ENCODE assay signal across 8 cellular contexts in the genomic region with DNA sequence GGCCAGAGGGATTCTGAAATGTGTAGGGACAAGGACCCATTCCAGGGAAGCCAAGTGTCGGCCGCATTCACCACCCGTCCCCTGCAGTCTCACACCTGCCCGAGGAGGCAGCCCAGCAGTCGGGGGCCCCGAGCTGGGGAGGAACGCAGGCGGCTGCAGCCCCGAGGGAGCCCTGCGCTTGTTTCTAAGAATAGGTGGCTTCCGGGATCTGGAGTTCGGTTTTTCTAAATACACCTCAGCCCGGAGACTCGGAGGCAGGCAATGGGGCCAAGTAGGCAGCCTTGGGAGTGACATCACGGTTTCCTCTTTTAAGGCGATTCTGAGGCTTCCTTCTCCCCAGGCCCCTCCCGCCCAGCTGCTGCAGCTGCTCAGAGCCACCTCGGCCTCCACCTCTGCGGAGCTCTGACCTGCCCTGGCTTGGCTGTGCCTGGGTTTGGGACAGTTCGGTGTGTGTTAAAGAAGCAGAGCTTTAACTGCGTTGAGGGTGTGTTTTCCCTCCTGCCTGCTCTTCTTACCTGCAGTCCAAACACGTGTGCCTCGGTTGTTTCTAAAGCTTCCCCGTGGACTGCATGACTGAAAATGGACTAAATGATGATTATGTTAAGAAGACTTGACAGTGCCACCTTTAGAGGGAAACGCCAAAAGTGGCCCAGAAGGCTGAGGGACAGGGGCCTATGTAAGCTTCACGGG.
DNase-seq lines count a peak whose midpoint lies in the region; ATAC-seq and TF ChIP-seq lines count a peak whose summit lies in the region.

No MANE protein-coding gene starts in this region.

- TF ChIP-seq CTCF in Loucy (conservative IDR thresholded peaks at IDR 0.05; ENCODE audit: low read length) (no peak), fibroblast of villous mesenchyme (IDR thresholded peaks at IDR 0.05; ENCODE audit: insufficient read depth, low read depth, low read length) (no peak)

- peaks cover 10% of the 10 kb centered on the region for H3K4me1 ChIP-seq in Loucy (ENCODE audit: insufficient read depth, low read length, poor library complexity, severe bottlenecking)

- peak overlapping the region; percentile 69 for H3K4me2 ChIP-seq in Loucy (ENCODE audit: low read depth, low read length, poor library complexity, severe bottlenecking)

- H3K9me3 ChIP-seq in Loucy (ENCODE audit: insufficient read depth, low read depth, low read length), result no peaks in the 10 kb centered on the region

- no peaks in the 10 kb centered on the region for H3K79me2 ChIP-seq in Loucy (ENCODE audit: insufficient read depth, low read length)

- intact Hi-C loops in sciatic nerve (cut with DNase I), result no loop called here

- H3K27me3 ChIP-seq in Loucy (ENCODE audit: insufficient read depth, low read length, poor library complexity, severe bottlenecking), result no peaks in the 10 kb centered on the region

- peak overlapping the region; percentile 40 for H2AFZ ChIP-seq in Loucy (ENCODE audit: low read length)

- no peaks in the 10 kb centered on the region for H3K36me3 ChIP-seq in Loucy (ENCODE audit: insufficient read depth, low read length)

- H3K9me2 ChIP-seq in Loucy (replicated peaks; ENCODE audit: low read depth, low read length), result no peaks in the 10 kb centered on the region

- peak overlapping the region; percentile 53 for H3K4me3 ChIP-seq in Loucy (ENCODE audit: low read length, poor library complexity, severe bottlenecking)
- H3K4me3 ChIP-seq in fibroblast of villous mesenchyme (ENCODE audit: low read depth, low read length), result no peak overlapping the region

- ATAC-seq in GM21529 (IDR thresholded peaks at IDR 0.05; ENCODE audit: unreplicated experiment) (peak; percentile 79), sciatic nerve (peak; percentile 77), GM18858 (IDR thresholded peaks at IDR 0.05; ENCODE audit: unreplicated experiment) (no peak)

- peaks cover 4% of the 10 kb centered on the region for H3F3A ChIP-seq in Loucy (ENCODE audit: low read depth)

- DNase-seq in ELF-1 (ENCODE audit: low read depth, low spot score), result peak; percentile 85
- peak; percentile 87 for DNase-seq in fibroblast of villous mesenchyme (ENCODE audit: low read depth)
- no peak for DNase-seq in sciatic nerve (ENCODE audit: low spot score)
- no peak for DNase-seq in AG20443 (ENCODE audit: low spot score)
- no peak for DNase-seq in effector CD8-positive, alpha-beta T cell (lab: John Stamatoyannopoulos, UW)

- no peak overlapping the region for H3K9ac ChIP-seq in Loucy (ENCODE audit: low read depth, low read length, poor library complexity, severe bottlenecking)

- no peaks in the 10 kb centered on the region for H4K20me1 ChIP-seq in Loucy (ENCODE audit: insufficient read depth, low read length, poor library complexity, severe bottlenecking)

Comparison
In these comparisons a context has a peak if more than half of its experiments do, and no peak if none do; other contexts are left out.
1. DNase-seq: peak in ELF-1 (single experiment) and fibroblast of villous mesenchyme (single experiment); none in sciatic nerve (single experiment), AG20443 (single experiment) and effector CD8-positive, alpha-beta T cell (single experiment).